ENCODE assay signal across 34 cellular contexts in genomic region chr6:4379958-4380357, GRCh38.
"Had no signal": no experiment of that assay in that cellular context is flagged by ENCODE, and none has a peak within 500 bp of the region (broad histone marks: within the 10 kb centered on the region; RNA-seq: fewer than 3 reads in every experiment).

No MANE protein-coding gene starts in this region.

- FAIRE-seq: TTC549 had no signal

- H3K27me3 Mint-ChIP-seq: activated CD4-positive, alpha-beta memory T cell treated with anti-CD3 and anti-CD28 coated beads, Interleukin-2, amount 10 ng/mL, durations not matched to agents 7 days and 5 days; activated CD4-positive, alpha-beta T cell treated with anti-CD3 and anti-CD28 coated beads, Interleukin-2, amount 10 ng/mL, durations not matched to agents 7 days and 5 days; activated naive CD4-positive, alpha-beta T cell treated with anti-CD3 and anti-CD28 coated beads, Interleukin-2, amount 10 ng/mL, durations not matched to agents 7 days and 5 days; activated naive CD8-positive, alpha-beta T cell treated with anti-CD3 and anti-CD28 coated beads, Interleukin-2, amount 10 ng/mL, durations not matched to agents 7 days and 5 days had no signal

- H3K27ac ChIP-seq: ascending aorta, VCaP had no signal

- H3K4me3 ChIP-seq: ascending aorta had no signal

- H3K27ac Mint-ChIP-seq: activated B cell treated with CpG ODN at 0.5 μM for 24 hours; activated CD4-positive, alpha-beta memory T cell treated with anti-CD3 and anti-CD28 coated beads, Interleukin-2, amount 10 ng/mL, durations not matched to agents 7 days and 5 days; activated CD4-positive, alpha-beta T cell treated with anti-CD3 and anti-CD28 coated beads for 36 hours; activated CD4-positive, alpha-beta T cell treated with anti-CD3 and anti-CD28 coated beads, Interleukin-2, amount 10 ng/mL, durations not matched to agents 7 days and 5 days; activated CD8-positive, alpha-beta memory T cell treated with anti-CD3 and anti-CD28 coated beads, Interleukin-2, amount 10 ng/mL, durations not matched to agents 7 days and 5 days; activated CD8-positive, alpha-beta T cell treated with anti-CD3 and anti-CD28 coated beads, Interleukin-2, amount 10 ng/mL, durations not matched to agents 7 days and 5 days; activated naive CD4-positive, alpha-beta T cell treated with anti-CD3 and anti-CD28 coated beads, Interleukin-2, amount 10 ng/mL, durations not matched to agents 7 days and 5 days; activated naive CD4-positive, alpha-beta T cell treated with anti-CD3 and anti-CD28 coated beads, Interleukin-2, amount 50 U/mL, for 24 hours; activated naive CD8-positive, alpha-beta T cell; activated naive CD8-positive, alpha-beta T cell treated with anti-CD3 and anti-CD28 coated beads, Interleukin-2, amount 10 ng/mL, durations not matched to agents 7 days and 5 days; activated naive CD8-positive, alpha-beta T cell treated with anti-CD3 and anti-CD28 coated beads, Interleukin-2, amount 50 U/mL, for 24 hours; activated T-cell treated with anti-CD3 and anti-CD28 coated beads, Interleukin-2, amount 50 U/mL, for 24 hours; activated T-helper 2 cell treated with anti-CD3 and anti-CD28 coated beads, Interferon-gamma antibody, Interleukin-2, Interleukin-4, amounts not matched to agents 10 μg/mL and 5 μg/mL and 100 μg/mL, durations not matched to agents 14 hours and 24 hours and 36 hours; brain; T-helper 1 cell treated with Interleukin-12 subunit alpha and Interleukin-12 subunit beta and Interleukin-4 antibody, amounts not matched to agents 30 μg/mL and 1 μg/mL, for 36 hours; T-helper 2 cell treated with Interferon-gamma antibody and Interleukin-4, amounts not matched to agents 5 μg/mL and 100 μg/mL, for 36 hours had no signal

- H3K4me1 ChIP-seq: ascending aorta had no signal

- ATAC-seq: activated CD4-positive, alpha-beta T cell treated with anti-CD3 and anti-CD28 coated beads for 36 hours; activated CD8-positive, alpha-beta memory T cell treated with anti-CD3 and anti-CD28 coated beads, Interleukin-2, amount 10 ng/mL, durations not matched to agents 7 days and 5 days; activated CD8-positive, alpha-beta T cell treated with anti-CD3 and anti-CD28 coated beads, Interleukin-2, amount 10 ng/mL, durations not matched to agents 7 days and 5 days; activated naive CD8-positive, alpha-beta T cell treated with anti-CD3 and anti-CD28 coated beads, Interleukin-2, amount 50 U/mL, for 24 hours had no signal

- H3K4me1 Mint-ChIP-seq: activated B cell treated with CpG ODN at 0.5 μM for 24 hours; activated CD4-positive, alpha-beta memory T cell treated with anti-CD3 and anti-CD28 coated beads, Interleukin-2, amount 10 ng/mL, durations not matched to agents 7 days and 5 days; activated CD4-positive, alpha-beta T cell treated with anti-CD3 and anti-CD28 coated beads for 36 hours; activated CD4-positive, alpha-beta T cell treated with anti-CD3 and anti-CD28 coated beads, Interleukin-2, amount 10 ng/mL, durations not matched to agents 7 days and 5 days; activated CD8-positive, alpha-beta memory T cell treated with anti-CD3 and anti-CD28 coated beads, Interleukin-2, amount 10 ng/mL, durations not matched to agents 7 days and 5 days; activated naive CD4-positive, alpha-beta T cell treated with anti-CD3 and anti-CD28 coated beads, Interleukin-2, amount 10 ng/mL, durations not matched to agents 7 days and 5 days; activated naive CD4-positive, alpha-beta T cell treated with anti-CD3 and anti-CD28 coated beads, Interleukin-2, amount 50 U/mL, for 24 hours; activated naive CD8-positive, alpha-beta T cell treated with anti-CD3 and anti-CD28 coated beads, Interleukin-2, amount 10 ng/mL, durations not matched to agents 7 days and 5 days; activated naive CD8-positive, alpha-beta T cell treated with anti-CD3 and anti-CD28 coated beads, Interleukin-2, amount 50 U/mL, for 24 hours had no signal

- H3K36me3 Mint-ChIP-seq: activated CD8-positive, alpha-beta memory T cell treated with anti-CD3 and anti-CD28 coated beads, Interleukin-2, amount 10 ng/mL, durations not matched to agents 7 days and 5 days; activated naive CD4-positive, alpha-beta T cell treated with anti-CD3 and anti-CD28 coated beads, Interleukin-2, amount 10 ng/mL, durations not matched to agents 7 days and 5 days; activated naive CD8-positive, alpha-beta T cell treated with anti-CD3 and anti-CD28 coated beads, Interleukin-2, amount 10 ng/mL, durations not matched to agents 7 days and 5 days; brain had no signal

- H3K27me3 ChIP-seq: ascending aorta had no signal

- H3K36me3 ChIP-seq: ascending aorta had no signal

- DNase-seq: activated B cell treated with CpG ODN at 0.5 μM for 24 hours; activated CD4-positive, alpha-beta memory T cell treated with anti-CD3 and anti-CD28 coated beads, Interleukin-2, amount 10 ng/mL, durations not matched to agents 7 days and 5 days; activated CD4-positive, alpha-beta T cell treated with anti-CD3 and anti-CD28 coated beads for 36 hours; activated CD4-positive, alpha-beta T cell treated with anti-CD3 and anti-CD28 coated beads for 48 hours; activated CD4-positive, alpha-beta T cell treated with anti-CD3 and anti-CD28 coated beads, Interleukin-2, amount 10 ng/mL, durations not matched to agents 7 days and 5 days; activated CD4-positive, alpha-beta T cell treated with anti-CD3 and anti-CD28 coated beads, Interleukin-2, amount 50 U/mL, for 48 hours; activated CD4-positive, CD25-positive, alpha-beta regulatory T cell treated with anti-CD3 and anti-CD28 coated beads, Interleukin-2, amount 50 U/mL, for 72 hours; activated CD8-positive, alpha-beta memory T cell treated with anti-CD3 and anti-CD28 coated beads for 24 hours; activated CD8-positive, alpha-beta memory T cell treated with anti-CD3 and anti-CD28 coated beads, Interleukin-2, amount 10 ng/mL, durations not matched to agents 7 days and 5 days; activated CD8-positive, alpha-beta memory T cell treated with anti-CD3 and anti-CD28 coated beads, Interleukin-2, amount 50 U/mL, for 48 hours; activated CD8-positive, alpha-beta T cell treated with anti-CD3 and anti-CD28 coated beads, Interleukin-2, amount 10 ng/mL, durations not matched to agents 7 days and 5 days; activated effector memory CD4-positive, alpha-beta T cell treated with Interleukin-2 at 50 U/mL for 16 hours; activated gamma-delta T cell; activated naive CD4-positive, alpha-beta T cell treated with anti-CD3 and anti-CD28 coated beads, Interleukin-2, amount 10 ng/mL, durations not matched to agents 7 days and 5 days; activated naive CD4-positive, alpha-beta T cell treated with Interleukin-2 at 50 U/mL for 16 hours; activated naive CD8-positive, alpha-beta T cell treated with anti-CD3 and anti-CD28 coated beads, Interleukin-2, amount 10 ng/mL, durations not matched to agents 7 days and 5 days; activated naive CD8-positive, alpha-beta T cell treated with anti-CD3 and anti-CD28 coated beads, Interleukin-2, amount 50 U/mL, for 24 hours; activated T-cell treated with anti-CD3 and anti-CD28 coated beads, Interleukin-2, amount 50 U/mL, for 24 hours; activated T-cell treated with anti-CD3 and anti-CD28 coated beads, Interleukin-2, amount 50 U/mL, for 48 hours; amygdala; anterior cingulate cortex; central memory CD4-positive, alpha-beta T cell; T-helper 1 cell; T-helper 2 cell; T-helper 9 cell had no signal

- H3K4me3 Mint-ChIP-seq: activated B cell treated with CpG ODN at 0.5 μM for 24 hours; activated CD4-positive, alpha-beta memory T cell treated with anti-CD3 and anti-CD28 coated beads, Interleukin-2, amount 10 ng/mL, durations not matched to agents 7 days and 5 days; activated CD4-positive, alpha-beta T cell treated with anti-CD3 and anti-CD28 coated beads for 36 hours; activated CD4-positive, alpha-beta T cell treated with anti-CD3 and anti-CD28 coated beads, Interleukin-2, amount 10 ng/mL, durations not matched to agents 7 days and 5 days; activated CD8-positive, alpha-beta memory T cell treated with anti-CD3 and anti-CD28 coated beads, Interleukin-2, amount 10 ng/mL, durations not matched to agents 7 days and 5 days; activated CD8-positive, alpha-beta T cell treated with anti-CD3 and anti-CD28 coated beads, Interleukin-2, amount 10 ng/mL, durations not matched to agents 7 days and 5 days; activated naive CD4-positive, alpha-beta T cell treated with anti-CD3 and anti-CD28 coated beads, Interleukin-2, amount 10 ng/mL, durations not matched to agents 7 days and 5 days; activated naive CD4-positive, alpha-beta T cell treated with anti-CD3 and anti-CD28 coated beads, Interleukin-2, amount 50 U/mL, for 24 hours; activated naive CD8-positive, alpha-beta T cell; activated naive CD8-positive, alpha-beta T cell treated with anti-CD3 and anti-CD28 coated beads, Interleukin-2, amount 10 ng/mL, durations not matched to agents 7 days and 5 days; activated naive CD8-positive, alpha-beta T cell treated with anti-CD3 and anti-CD28 coated beads, Interleukin-2, amount 50 U/mL, for 24 hours; activated T-cell treated with anti-CD3 and anti-CD28 coated beads, Interleukin-2, amount 50 U/mL, for 24 hours; brain; T-helper 1 cell treated with Interleukin-12 subunit alpha and Interleukin-12 subunit beta and Interleukin-4 antibody, amounts not matched to agents 30 μg/mL and 1 μg/mL, for 36 hours; T-helper 2 cell treated with Interferon-gamma antibody and Interleukin-4, amounts not matched to agents 5 μg/mL and 100 μg/mL, for 36 hours had no signal
